2 cellular contexts compared by ENCODE assay signal in the genomic region with DNA sequence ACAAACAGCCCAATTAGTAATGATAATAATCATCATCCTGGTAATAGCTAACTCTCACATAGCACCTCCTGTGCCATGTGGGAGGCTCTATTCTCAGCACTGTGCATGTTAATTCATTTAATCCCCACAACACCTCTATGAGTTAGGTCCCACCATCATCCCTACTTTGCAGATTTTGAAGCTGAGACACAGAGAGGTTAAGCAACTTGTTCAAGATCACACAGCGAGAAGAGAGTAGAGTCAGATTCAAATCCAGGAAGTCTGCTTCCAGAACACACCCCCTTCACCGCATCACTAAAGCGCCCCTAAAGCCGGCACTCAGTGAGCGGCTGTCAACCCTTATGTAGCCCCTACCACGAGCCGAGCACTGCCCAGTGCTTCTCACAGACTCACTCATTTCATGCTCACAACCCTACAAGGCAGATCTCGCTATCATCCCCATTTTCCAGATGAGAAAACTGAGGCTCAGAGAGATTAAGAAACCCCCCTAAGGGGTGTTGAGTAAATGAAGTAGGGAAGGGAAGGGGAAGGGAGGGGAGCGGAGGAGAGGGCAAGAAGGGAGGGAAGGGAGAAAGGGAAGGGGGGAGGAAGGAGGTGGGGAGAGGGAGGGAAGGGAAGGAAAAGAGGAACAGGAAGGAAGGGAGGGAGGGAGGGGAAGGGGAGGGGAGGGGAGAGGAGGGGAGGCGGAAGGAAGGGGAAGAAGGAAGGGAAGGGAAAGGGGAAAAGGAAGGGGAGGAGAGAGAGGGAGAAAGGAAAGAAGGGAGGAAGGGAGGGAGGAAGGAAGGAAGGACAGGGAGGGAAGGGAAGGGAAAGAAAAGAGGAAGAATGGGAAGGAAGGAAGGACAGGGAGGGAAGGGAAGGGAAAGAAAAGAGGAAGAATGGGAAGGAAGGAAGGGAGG.
A peak's percentile ranks its signal among the peaks of the same experiment; 100 is the strongest.
TF ChIP-seq lines count a peak whose summit lies in the region.

No MANE protein-coding gene starts in this region.

TF ChIP-seq in HEK293, 187 proteins besides CTCF, POLR2A, EP300 and RAD21 (continues in another document):
- TF ChIP-seq GLIS2 (tag by site-specific recombination; IDR thresholded peaks at IDR 0.05) (no peak), ZNF792 (tag by site-specific recombination; IDR thresholded peaks at IDR 0.05) (no peak), ZNF548 (tag by site-specific recombination; IDR thresholded peaks at IDR 0.05) (no peak), ZNF768 (tag by site-specific recombination; IDR thresholded peaks at IDR 0.05) (peak; percentile 78; the same call in 1 of the 2 replicates), ZNF561 (tag by site-specific recombination; IDR thresholded peaks at IDR 0.05; ENCODE audit: borderline replicate concordance) (no peak), ZEB2 (tag by site-specific recombination; IDR thresholded peaks at IDR 0.05) (no peak), ZNF433 (tag by site-specific recombination; IDR thresholded peaks at IDR 0.05; ENCODE audit: low read depth) (no peak), TRIM28 (IDR thresholded peaks at IDR 0.05; ENCODE audit: borderline replicate concordance, low read length) (no peak), PRDM1 (tag by site-specific recombination; IDR thresholded peaks at IDR 0.05) (peak; percentile 77), ZNF510 (tag by site-specific recombination; IDR thresholded peaks at IDR 0.05; ENCODE audit: insufficient replicate concordance) (no peak), ZNF138 (tag by site-specific recombination; IDR thresholded peaks at IDR 0.05; ENCODE audit: borderline replicate concordance) (no peak), ZNF558 (tag by site-specific recombination; IDR thresholded peaks at IDR 0.05) (no peak), ZIC2 (tag by site-specific recombination; IDR thresholded peaks at IDR 0.05) (no peak), ZNF521 (tag by site-specific recombination; IDR thresholded peaks at IDR 0.05) (no peak), HOXC10 (CRISPR knock-in tag; IDR thresholded peaks at IDR 0.05) (no peak)
- TF ChIP-seq, protein P1, sequence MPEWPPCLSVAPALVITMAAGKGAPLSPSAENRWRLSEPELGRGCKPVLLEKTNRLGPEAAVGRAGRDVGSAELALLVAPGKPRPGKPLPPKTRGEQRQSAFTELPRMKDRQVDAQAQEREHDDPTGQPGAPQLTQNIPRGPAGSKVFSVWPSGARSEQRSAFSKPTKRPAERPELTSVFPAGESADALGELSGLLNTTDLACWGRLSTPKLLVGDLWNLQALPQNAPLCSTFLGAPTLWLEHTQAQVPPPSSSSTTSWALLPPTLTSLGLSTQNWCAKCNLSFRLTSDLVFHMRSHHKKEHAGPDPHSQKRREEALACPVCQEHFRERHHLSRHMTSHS (tag by site-specific recombination; IDR thresholded peaks at IDR 0.05): no peak
- TF ChIP-seq, protein P2, sequence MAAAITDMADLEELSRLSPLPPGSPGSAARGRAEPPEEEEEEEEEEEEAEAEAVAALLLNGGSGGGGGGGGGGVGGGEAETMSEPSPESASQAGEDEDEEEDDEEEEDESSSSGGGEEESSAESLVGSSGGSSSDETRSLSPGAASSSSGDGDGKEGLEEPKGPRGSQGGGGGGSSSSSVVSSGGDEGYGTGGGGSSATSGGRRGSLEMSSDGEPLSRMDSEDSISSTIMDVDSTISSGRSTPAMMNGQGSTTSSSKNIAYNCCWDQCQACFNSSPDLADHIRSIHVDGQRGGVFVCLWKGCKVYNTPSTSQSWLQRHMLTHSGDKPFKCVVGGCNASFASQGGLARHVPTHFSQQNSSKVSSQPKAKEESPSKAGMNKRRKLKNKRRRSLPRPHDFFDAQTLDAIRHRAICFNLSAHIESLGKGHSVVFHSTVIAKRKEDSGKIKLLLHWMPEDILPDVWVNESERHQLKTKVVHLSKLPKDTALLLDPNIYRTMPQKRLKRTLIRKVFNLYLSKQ (tag by site-specific recombination; IDR thresholded peaks at IDR 0.05; ENCODE audit: borderline replicate concordance): no peak
- TF ChIP-seq, protein P3, sequence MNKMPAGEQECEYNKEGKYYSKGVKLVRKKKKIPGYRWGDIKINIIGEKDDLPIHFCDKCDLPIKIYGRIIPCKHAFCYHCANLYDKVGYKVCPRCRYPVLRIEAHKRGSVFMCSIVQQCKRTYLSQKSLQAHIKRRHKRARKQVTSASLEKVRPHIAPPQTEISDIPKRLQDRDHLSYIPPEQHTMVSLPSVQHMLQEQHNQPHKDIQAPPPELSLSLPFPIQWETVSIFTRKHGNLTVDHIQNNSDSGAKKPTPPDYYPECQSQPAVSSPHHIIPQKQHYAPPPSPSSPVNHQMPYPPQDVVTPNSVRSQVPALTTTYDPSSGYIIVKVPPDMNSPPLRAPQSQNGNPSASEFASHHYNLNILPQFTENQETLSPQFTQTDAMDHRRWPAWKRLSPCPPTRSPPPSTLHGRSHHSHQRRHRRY (tag by site-specific recombination; IDR thresholded peaks at IDR 0.05): no peak
- TF ChIP-seq, protein P4, sequence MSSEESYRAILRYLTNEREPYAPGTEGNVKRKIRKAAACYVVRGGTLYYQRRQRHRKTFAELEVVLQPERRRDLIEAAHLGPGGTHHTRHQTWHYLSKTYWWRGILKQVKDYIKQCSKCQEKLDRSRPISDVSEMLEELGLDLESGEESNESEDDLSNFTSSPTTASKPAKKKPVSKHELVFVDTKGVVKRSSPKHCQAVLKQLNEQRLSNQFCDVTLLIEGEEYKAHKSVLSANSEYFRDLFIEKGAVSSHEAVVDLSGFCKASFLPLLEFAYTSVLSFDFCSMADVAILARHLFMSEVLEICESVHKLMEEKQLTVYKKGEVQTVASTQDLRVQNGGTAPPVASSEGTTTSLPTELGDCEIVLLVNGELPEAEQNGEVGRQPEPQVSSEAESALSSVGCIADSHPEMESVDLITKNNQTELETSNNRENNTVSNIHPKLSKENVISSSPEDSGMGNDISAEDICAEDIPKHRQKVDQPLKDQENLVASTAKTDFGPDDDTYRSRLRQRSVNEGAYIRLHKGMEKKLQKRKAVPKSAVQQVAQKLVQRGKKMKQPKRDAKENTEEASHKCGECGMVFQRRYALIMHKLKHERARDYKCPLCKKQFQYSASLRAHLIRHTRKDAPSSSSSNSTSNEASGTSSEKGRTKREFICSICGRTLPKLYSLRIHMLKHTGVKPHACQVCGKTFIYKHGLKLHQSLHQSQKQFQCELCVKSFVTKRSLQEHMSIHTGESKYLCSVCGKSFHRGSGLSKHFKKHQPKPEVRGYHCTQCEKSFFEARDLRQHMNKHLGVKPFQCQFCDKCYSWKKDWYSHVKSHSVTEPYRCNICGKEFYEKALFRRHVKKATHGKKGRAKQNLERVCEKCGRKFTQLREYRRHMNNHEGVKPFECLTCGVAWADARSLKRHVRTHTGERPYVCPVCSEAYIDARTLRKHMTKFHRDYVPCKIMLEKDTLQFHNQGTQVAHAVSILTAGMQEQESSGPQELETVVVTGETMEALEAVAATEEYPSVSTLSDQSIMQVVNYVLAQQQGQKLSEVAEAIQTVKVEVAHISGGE (tag by site-specific recombination; conservative IDR thresholded peaks at IDR 0.05; ENCODE audit: low read depth): no peak
- TF ChIP-seq, protein P5, sequence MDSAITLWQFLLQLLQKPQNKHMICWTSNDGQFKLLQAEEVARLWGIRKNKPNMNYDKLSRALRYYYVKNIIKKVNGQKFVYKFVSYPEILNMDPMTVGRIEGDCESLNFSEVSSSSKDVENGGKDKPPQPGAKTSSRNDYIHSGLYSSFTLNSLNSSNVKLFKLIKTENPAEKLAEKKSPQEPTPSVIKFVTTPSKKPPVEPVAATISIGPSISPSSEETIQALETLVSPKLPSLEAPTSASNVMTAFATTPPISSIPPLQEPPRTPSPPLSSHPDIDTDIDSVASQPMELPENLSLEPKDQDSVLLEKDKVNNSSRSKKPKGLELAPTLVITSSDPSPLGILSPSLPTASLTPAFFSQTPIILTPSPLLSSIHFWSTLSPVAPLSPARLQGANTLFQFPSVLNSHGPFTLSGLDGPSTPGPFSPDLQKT (IDR thresholded peaks at IDR 0.05; ENCODE audit: borderline replicate concordance, low read depth, low read length): no peak

TF ChIP-seq in K562, 482 proteins besides CTCF, POLR2A, EP300 and RAD21 (continues in another document):
- TF ChIP-seq, protein P6, sequence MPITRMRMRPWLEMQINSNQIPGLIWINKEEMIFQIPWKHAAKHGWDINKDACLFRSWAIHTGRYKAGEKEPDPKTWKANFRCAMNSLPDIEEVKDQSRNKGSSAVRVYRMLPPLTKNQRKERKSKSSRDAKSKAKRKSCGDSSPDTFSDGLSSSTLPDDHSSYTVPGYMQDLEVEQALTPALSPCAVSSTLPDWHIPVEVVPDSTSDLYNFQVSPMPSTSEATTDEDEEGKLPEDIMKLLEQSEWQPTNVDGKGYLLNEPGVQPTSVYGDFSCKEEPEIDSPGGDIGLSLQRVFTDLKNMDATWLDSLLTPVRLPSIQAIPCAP (CRISPR knock-in tag; IDR thresholded peaks at IDR 0.05; ENCODE audit: borderline replicate concordance): no peak
- TF ChIP-seq PURB (CRISPR knock-in tag; IDR thresholded peaks at IDR 0.05; ENCODE audit: low read depth): no peak
- TF ChIP-seq POU5F1 (IDR thresholded peaks at IDR 0.05; ENCODE audit: borderline replicate concordance, low read depth, low read length, partially characterized antibody): no peak
- TF ChIP-seq, protein P7, sequence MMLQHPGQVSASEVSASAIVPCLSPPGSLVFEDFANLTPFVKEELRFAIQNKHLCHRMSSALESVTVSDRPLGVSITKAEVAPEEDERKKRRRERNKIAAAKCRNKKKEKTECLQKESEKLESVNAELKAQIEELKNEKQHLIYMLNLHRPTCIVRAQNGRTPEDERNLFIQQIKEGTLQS (IDR thresholded peaks at IDR 0.05): no peak
- TF ChIP-seq, protein P7 (CRISPR knock-in tag; conservative IDR thresholded peaks at IDR 0.05): no peak
- TF ChIP-seq HCFC1 (IDR thresholded peaks at IDR 0.05; ENCODE audit: low read depth, low read length): no peak
- TF ChIP-seq PRMT5 (CRISPR knock-in tag; IDR thresholded peaks at IDR 0.05): no peak
- TF ChIP-seq RAD51 (IDR thresholded peaks at IDR 0.05; ENCODE audit: borderline replicate concordance, low read depth): no peak
- TF ChIP-seq TAF7 (tag; IDR thresholded peaks at IDR 0.05): no peak
- TF ChIP-seq ZNF766 (CRISPR knock-in tag; conservative IDR thresholded peaks at IDR 0.05): no peak
- no peak for TF ChIP-seq LEF1 (IDR thresholded peaks at IDR 0.05)
- TF ChIP-seq CHD4 (IDR thresholded peaks at IDR 0.05; ENCODE audit: insufficient read depth, insufficient replicate concordance, low read depth, low read length, poor library complexity, severe bottlenecking): peak; percentile 75
- no peak for TF ChIP-seq POLR2G (IDR thresholded peaks at IDR 0.05; ENCODE audit: low read depth, low read length)
- TF ChIP-seq FOXA1 (IDR thresholded peaks at IDR 0.05; ENCODE audit: borderline replicate concordance): no peak
- TF ChIP-seq C11orf30 (IDR thresholded peaks at IDR 0.05; ENCODE audit: low read depth): no peak
- TF ChIP-seq ZNF217 (CRISPR knock-in tag; IDR thresholded peaks at IDR 0.05): no peak
- TF ChIP-seq HIVEP1 (CRISPR knock-in tag; IDR thresholded peaks at IDR 0.05): no peak
- TF ChIP-seq, protein P8, sequence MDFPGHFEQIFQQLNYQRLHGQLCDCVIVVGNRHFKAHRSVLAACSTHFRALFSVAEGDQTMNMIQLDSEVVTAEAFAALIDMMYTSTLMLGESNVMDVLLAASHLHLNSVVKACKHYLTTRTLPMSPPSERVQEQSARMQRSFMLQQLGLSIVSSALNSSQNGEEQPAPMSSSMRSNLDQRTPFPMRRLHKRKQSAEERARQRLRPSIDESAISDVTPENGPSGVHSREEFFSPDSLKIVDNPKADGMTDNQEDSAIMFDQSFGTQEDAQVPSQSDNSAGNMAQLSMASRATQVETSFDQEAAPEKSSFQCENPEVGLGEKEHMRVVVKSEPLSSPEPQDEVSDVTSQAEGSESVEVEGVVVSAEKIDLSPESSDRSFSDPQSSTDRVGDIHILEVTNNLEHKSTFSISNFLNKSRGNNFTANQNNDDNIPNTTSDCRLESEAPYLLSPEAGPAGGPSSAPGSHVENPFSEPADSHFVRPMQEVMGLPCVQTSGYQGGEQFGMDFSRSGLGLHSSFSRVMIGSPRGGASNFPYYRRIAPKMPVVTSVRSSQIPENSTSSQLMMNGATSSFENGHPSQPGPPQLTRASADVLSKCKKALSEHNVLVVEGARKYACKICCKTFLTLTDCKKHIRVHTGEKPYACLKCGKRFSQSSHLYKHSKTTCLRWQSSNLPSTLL (IDR thresholded peaks at IDR 0.05): no peak
- no peak for TF ChIP-seq ZNF232 (CRISPR knock-in tag; IDR thresholded peaks at IDR 0.05)
- TF ChIP-seq, protein P4 (CRISPR knock-in tag; IDR thresholded peaks at IDR 0.05): no peak
- 0 out of 2 replicates have a peak, but pooled peaks have one; percentile 74 for TF ChIP-seq PTBP1 (IDR thresholded peaks at IDR 0.05; ENCODE audit: low read depth, low read length)
